ENCODE assay signal across 34 cellular contexts in genomic region chr11:35458846-35459245, GRCh38. TPM values are rescaled to one million over a fixed set of nuclear protein-coding genes. Genes with fewer than 3 reads are reported as not detected.
A peak's percentile ranks its signal among the peaks of the same experiment; 100 is the strongest.
DNase-seq lines count a peak whose midpoint lies in the region; ATAC-seq and TF ChIP-seq lines count a peak whose summit lies in the region.
"Had no signal": no experiment of that assay in that cellular context is flagged by ENCODE, and none has a peak within 500 bp of the region (broad histone marks: within the 10 kb centered on the region; RNA-seq: fewer than 3 reads in every experiment).

No MANE protein-coding gene starts in this region.

- H3K27me3 Mint-ChIP-seq in neural crest cell (ENCODE audit: low read depth): peaks cover 12% of the 10 kb centered on the region
- H3K27me3 Mint-ChIP-seq in activated CD4-positive, alpha-beta T cell treated with anti-CD3 and anti-CD28 coated beads, Interleukin-2, amount 10 ng/mL, durations not matched to agents 24 days and 14 days: peaks cover 15% of the 10 kb centered on the region

- TF ChIP-seq CTCF in AG09309 (IDR thresholded peaks at IDR 0.05; ENCODE audit: control insufficient read depth, insufficient read depth, low read depth, low read length, missing control alignments): no peak
- no peak for TF ChIP-seq CTCF in breast epithelium (IDR thresholded peaks at IDR 0.05)
- TF ChIP-seq CTCF in neural crest cell (conservative IDR thresholded peaks at IDR 0.05): no peak

- H3K4me1 Mint-ChIP-seq in neural crest cell: peaks cover 12% of the 10 kb centered on the region
- no peaks in the 10 kb centered on the region for H3K4me1 Mint-ChIP-seq in activated CD4-positive, alpha-beta T cell treated with anti-CD3 and anti-CD28 coated beads, Interleukin-2, amount 10 ng/mL, durations not matched to agents 24 days and 14 days
- H3K4me1 Mint-ChIP-seq: CD14-positive monocyte, nephron had no signal

- peak overlapping the region; percentile 38 for H3K27ac Mint-ChIP-seq in neural crest cell (ENCODE audit: unreplicated experiment)
- no peak overlapping the region for H3K27ac Mint-ChIP-seq in activated CD4-positive, alpha-beta T cell treated with anti-CD3 and anti-CD28 coated beads, Interleukin-2, amount 10 ng/mL, durations not matched to agents 24 days and 14 days
- H3K27ac Mint-ChIP-seq: activated naive CD4-positive, alpha-beta T cell treated with anti-CD3 and anti-CD28 coated beads for 36 hours; CD14-positive monocyte; nephron had no signal

- no peaks in the 10 kb centered on the region for H3K36me3 ChIP-seq in H7 (replicated peaks; ENCODE audit: control insufficient read depth, insufficient read depth, low read length)
- no peaks in the 10 kb centered on the region for H3K36me3 ChIP-seq in breast epithelium
- H3K36me3 ChIP-seq: esophagus squamous epithelium, right atrium auricular region, spleen, tibial artery had no signal

- H3K9me3 Mint-ChIP-seq in neural crest cell: no peaks in the 10 kb centered on the region
- H3K9me3 Mint-ChIP-seq in activated CD4-positive, alpha-beta T cell treated with anti-CD3 and anti-CD28 coated beads, Interleukin-2, amount 10 ng/mL, durations not matched to agents 24 days and 14 days: no peaks in the 10 kb centered on the region
- H3K9me3 Mint-ChIP-seq: activated naive CD4-positive, alpha-beta T cell treated with anti-CD3 and anti-CD28 coated beads for 36 hours had no signal

- H3K27me3 ChIP-seq in H7 (ENCODE audit: control insufficient read depth, insufficient read depth, low read length) (no peaks in the 10 kb centered on the region), breast epithelium (no peaks in the 10 kb centered on the region)
- H3K27me3 ChIP-seq: right atrium auricular region, spleen had no signal

- H3K36me3 Mint-ChIP-seq in neural crest cell (ENCODE audit: low read depth): no peaks in the 10 kb centered on the region
- no peaks in the 10 kb centered on the region for H3K36me3 Mint-ChIP-seq in activated CD4-positive, alpha-beta T cell treated with anti-CD3 and anti-CD28 coated beads, Interleukin-2, amount 10 ng/mL, durations not matched to agents 24 days and 14 days (ENCODE audit: low read depth)
- H3K36me3 Mint-ChIP-seq: CD14-positive monocyte had no signal

- H3K4me3 ChIP-seq in AG09309 (ENCODE audit: control insufficient read depth, low read depth, low read length) (no peak overlapping the region), H7 (ENCODE audit: insufficient read depth, low read depth, low read length) (no peak overlapping the region), breast epithelium (no peak overlapping the region)
- H3K4me3 ChIP-seq: esophagus squamous epithelium, GM12878, lung, mucosa of descending colon, right atrium auricular region, spleen, tibial artery had no signal

- DNase-seq in AG09309 (ENCODE audit: low read depth) (peak; percentile 3), H7 (peak; percentile 21), breast epithelium (ENCODE audit: low spot score in 2 of 2) (peak in 1 of 2 donors; percentile 39), neural crest cell (ENCODE audit: low read depth, low spot score) (no peak), NCI-H82 (lab: John Stamatoyannopoulos, UW) (no peak), kidney tubule cell (ENCODE audit: low spot score) (no peak)
- DNase-seq in activated CD4-positive, alpha-beta T cell treated with anti-CD3 and anti-CD28 coated beads, Interleukin-2, amount 10 ng/mL, durations not matched to agents 24 days and 14 days: no peak
- DNase-seq: activated CD4-positive, alpha-beta T cell treated with anti-CD3 and anti-CD28 coated beads, Interleukin-2, amount 50 U/mL, for 4 hours; activated CD4-positive, CD25-positive, alpha-beta regulatory T cell; activated naive CD4-positive, alpha-beta T cell treated with anti-CD3 and anti-CD28 coated beads for 36 hours; amniotic stem cell; central memory CD4-positive, alpha-beta T cell; DMS79; esophagus squamous epithelium; kidney; mucosa of descending colon; NCI-H1092; NCI-H1930; NCI-H524; NK-92 treated with Interleukin-12 subunit alpha and Interleukin-12 subunit beta, amount 100 ng/mL, for 24 hours; SHP77 treated with DMSO at 0.1 percent for 48 hours; spleen; tibial artery had no signal

- no peak overlapping the region for H3K4me3 Mint-ChIP-seq in neural crest cell
- no peak overlapping the region for H3K4me3 Mint-ChIP-seq in activated CD4-positive, alpha-beta T cell treated with anti-CD3 and anti-CD28 coated beads, Interleukin-2, amount 10 ng/mL, durations not matched to agents 24 days and 14 days
- H3K4me3 Mint-ChIP-seq: activated naive CD4-positive, alpha-beta T cell treated with anti-CD3 and anti-CD28 coated beads for 36 hours; CD14-positive monocyte; nephron had no signal

- no peak for TF ChIP-seq POLR2A in breast epithelium (IDR thresholded peaks at IDR 0.05)

- intact Hi-C loops in breast epithelium (cut with DNase I; ENCODE audit: low total_unique reads): no loop called here
- intact Hi-C loops in activated CD4-positive, alpha-beta T cell treated with anti-CD3 and anti-CD28 coated beads, Interleukin-2, amount 10 ng/mL, durations not matched to agents 24 days and 14 days (cut with micrococcal nuclease): no loop called here

- H3K4me1 ChIP-seq in breast epithelium: no peaks in the 10 kb centered on the region
- H3K4me1 ChIP-seq: esophagus squamous epithelium, parathyroid adenoma, right atrium auricular region, spleen, tibial artery had no signal

- peak overlapping the region; percentile 69 to 72 for H3K27ac ChIP-seq in breast epithelium
- H3K27ac ChIP-seq: esophagus squamous epithelium, parathyroid adenoma, right atrium auricular region, spleen, tibial artery had no signal

- H3K9me3 ChIP-seq in breast epithelium: no peaks in the 10 kb centered on the region
- H3K9me3 ChIP-seq: esophagus squamous epithelium, mucosa of descending colon, right atrium auricular region, spleen, tibial artery had no signal

- ATAC-seq in GM21576 (IDR thresholded peaks at IDR 0.05; ENCODE audit: unreplicated experiment): no peak
- ATAC-seq: GM12878, mucosa of descending colon, Panc1 had no signal

RNA-seq across cellular contexts. Expression of gene SLC1A2, which starts 39.5 kb away (rescaled TPM):
- 0.81 and 1.0 TPM in 2 replicates for total RNA-seq in H7 (2014; rRNA removed; shearing (Covaris generic))
- total RNA-seq in breast epithelium (10 to 100 TPM in 2 of 3 donors, under 1 TPM in 1; 0.32 to 23.7 (median 10.5) TPM), neural crest cell (2.4 and 2.7 TPM in 2 replicates)
- total RNA-seq in activated CD4-positive, alpha-beta T cell treated with anti-CD3 and anti-CD28 coated beads, Interleukin-2, amount 10 ng/mL, durations not matched to agents 24 days and 14 days: not detected in 2 replicates
- total RNA-seq: activated naive CD4-positive, alpha-beta T cell treated with anti-CD3 and anti-CD28 coated beads for 36 hours; dermis microvascular lymphatic vessel endothelial cell; glomerular endothelial cell; HT-29 had no signal

Comparison
In these comparisons a context has a peak if more than half of its experiments do, and no peak if none do; other contexts are left out.
1. DNase-seq: peak in AG09309 (single experiment) and H7 (single experiment); none in neural crest cell (single experiment), NCI-H82 (single experiment), activated CD4-positive, alpha-beta T cell treated with anti-CD3 and anti-CD28 coated beads, Interleukin-2, amount 10 ng/mL, durations not matched to agents 24 days and 14 days (single experiment) and kidney tubule cell (single experiment).